12 cellular contexts compared by ENCODE assay signal in the genomic region with DNA sequence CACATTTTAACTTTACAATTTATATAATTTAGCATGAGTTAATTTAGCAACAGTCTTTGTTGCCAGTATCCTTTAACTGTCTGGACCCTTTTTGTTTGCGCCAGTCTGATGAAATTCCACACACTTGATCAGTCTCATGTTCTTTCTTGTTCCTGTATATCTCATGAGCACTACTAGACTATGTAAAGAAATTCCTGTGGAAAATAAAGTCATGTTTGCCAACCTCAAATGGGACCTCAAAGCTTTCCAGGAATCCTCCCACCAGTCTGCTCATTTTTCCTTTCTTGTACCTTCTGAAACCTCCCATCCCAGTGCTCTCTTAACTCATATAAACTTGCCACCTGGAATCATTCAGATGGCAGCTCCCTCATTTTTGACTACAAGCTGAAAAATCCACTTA. TPM values are rescaled to one million over a fixed set of nuclear protein-coding genes. Genes with fewer than 3 reads are reported as not detected.
DNase-seq lines count a peak whose midpoint lies in the region; ATAC-seq and TF ChIP-seq lines count a peak whose summit lies in the region.
"Had no signal": no experiment of that assay in that cellular context is flagged by ENCODE, and none has a peak within 500 bp of the region (broad histone marks: within the 10 kb centered on the region; RNA-seq: fewer than 3 reads in every experiment).

No MANE protein-coding gene starts in this region.

- POLR2A ChIA-PET in activated CD4-positive, alpha-beta memory T cell treated with anti-CD3 and anti-CD28 coated beads for 36 hours (lab: Charles Lee), result interaction anchor here (0.6 to 1.3 kb wide), 3 partner anchors 8 to 316 kb away, joined by 3 to 6 read pairs (median 3); a partner anchor contains a TSS

- peak overlapping the region; percentile 34 for H3K27ac Mint-ChIP-seq in activated T-cell treated with anti-CD3 and anti-CD28 coated beads, Interleukin-2, amount 50 U/mL, for 72 hours
- peak overlapping the region; percentile 50 for H3K27ac Mint-ChIP-seq in activated CD4-positive, alpha-beta memory T cell treated with anti-CD3 and anti-CD28 coated beads for 36 hours
- H3K27ac Mint-ChIP-seq in stimulated activated naive CD8-positive, alpha-beta T cell treated with anti-CD3 and anti-CD28 coated beads, Interleukin-15, amount 100 ng/mL, for 72 hours, result peak overlapping the region; percentile 35 to 36

- CTCF ChIA-PET in activated CD4-positive, alpha-beta memory T cell treated with anti-CD3 and anti-CD28 coated beads for 36 hours (lab: Charles Lee), result interaction anchor here (1.0 to 1.6 kb wide), 6 partner anchors 8 to 356 kb away, joined by 3 to 8 read pairs (median 3); a partner anchor contains a TSS

- peaks cover 0 to 8% (median 0%) of the 10 kb centered on the region in 3 donors for H3K36me3 ChIP-seq in esophagus squamous epithelium
- H3K36me3 ChIP-seq: tibial artery had no signal

- H3K4me3 Mint-ChIP-seq in activated T-cell treated with anti-CD3 and anti-CD28 coated beads, Interleukin-2, amount 50 U/mL, for 72 hours, result peak overlapping the region; percentile 68 to 74
- H3K4me3 Mint-ChIP-seq in activated CD4-positive, alpha-beta memory T cell treated with anti-CD3 and anti-CD28 coated beads for 36 hours, result peak overlapping the region; percentile 20
- H3K4me3 Mint-ChIP-seq in stimulated activated naive CD8-positive, alpha-beta T cell treated with anti-CD3 and anti-CD28 coated beads, Interleukin-15, amount 100 ng/mL, for 72 hours, result peak overlapping the region; percentile 36 to 55

- no peaks in the 10 kb centered on the region for H3K9me3 Mint-ChIP-seq in activated T-cell treated with anti-CD3 and anti-CD28 coated beads, Interleukin-2, amount 50 U/mL, for 72 hours
- no peaks in the 10 kb centered on the region for H3K9me3 Mint-ChIP-seq in activated CD4-positive, alpha-beta memory T cell treated with anti-CD3 and anti-CD28 coated beads for 36 hours
- no peaks in the 10 kb centered on the region for H3K9me3 Mint-ChIP-seq in stimulated activated naive CD8-positive, alpha-beta T cell treated with anti-CD3 and anti-CD28 coated beads, Interleukin-15, amount 100 ng/mL, for 72 hours
- H3K9me3 Mint-ChIP-seq: activated naive CD4-positive, alpha-beta T cell treated with anti-CD3 and anti-CD28 coated beads, Interleukin-2, amount 50 U/mL, for 72 hours had no signal

- no peak overlapping the region for H3K27ac ChIP-seq in esophagus squamous epithelium
- H3K27ac ChIP-seq: tibial artery had no signal

- H3K36me3 Mint-ChIP-seq in activated T-cell treated with anti-CD3 and anti-CD28 coated beads, Interleukin-2, amount 50 U/mL, for 72 hours (ENCODE audit: insufficient read depth in 2 of 2), result no peaks in the 10 kb centered on the region
- peaks cover 4% of the 10 kb centered on the region for H3K36me3 Mint-ChIP-seq in activated CD4-positive, alpha-beta memory T cell treated with anti-CD3 and anti-CD28 coated beads for 36 hours
- H3K36me3 Mint-ChIP-seq: activated naive CD4-positive, alpha-beta T cell treated with anti-CD3 and anti-CD28 coated beads, Interleukin-2, amount 50 U/mL, for 72 hours had no signal

- peaks cover 55% of the 10 kb centered on the region for H3K4me1 Mint-ChIP-seq in activated T-cell treated with anti-CD3 and anti-CD28 coated beads, Interleukin-2, amount 50 U/mL, for 72 hours (ENCODE audit: low read depth)
- peaks cover 56% of the 10 kb centered on the region for H3K4me1 Mint-ChIP-seq in activated CD4-positive, alpha-beta memory T cell treated with anti-CD3 and anti-CD28 coated beads for 36 hours (ENCODE audit: low read depth)
- peaks cover 52% of the 10 kb centered on the region for H3K4me1 Mint-ChIP-seq in stimulated activated naive CD8-positive, alpha-beta T cell treated with anti-CD3 and anti-CD28 coated beads, Interleukin-15, amount 100 ng/mL, for 72 hours

- DNase-seq in activated T-cell treated with anti-CD3 and anti-CD28 coated beads, Interleukin-2, amount 50 U/mL, for 72 hours, result no peak
- DNase-seq in activated T-cell treated with anti-CD3 and anti-CD28 coated beads, Interleukin-2, amount 50 U/mL, for 1 hour, result no peak
- no peak for DNase-seq in activated CD4-positive, alpha-beta memory T cell treated with anti-CD3 and anti-CD28 coated beads for 36 hours
- peak; percentile 10 for DNase-seq in fibroblast of villous mesenchyme (ENCODE audit: low read depth)
- no peak for DNase-seq in stimulated activated naive CD8-positive, alpha-beta T cell treated with anti-CD3 and anti-CD28 coated beads, Interleukin-15, amount 100 ng/mL, for 72 hours
- no peak for DNase-seq in esophagus squamous epithelium (lab: John Stamatoyannopoulos, UW)
- DNase-seq: NCI-H446, SHP77, tibial artery had no signal

- H3K9me3 ChIP-seq in esophagus squamous epithelium, result no peaks in the 10 kb centered on the region
- H3K9me3 ChIP-seq: tibial artery had no signal

- no peak for TF ChIP-seq POLR2A in esophagus squamous epithelium (IDR thresholded peaks at IDR 0.05)

- no peak for TF ChIP-seq CTCF in fibroblast of villous mesenchyme (IDR thresholded peaks at IDR 0.05; ENCODE audit: insufficient read depth, low read depth, low read length)
- TF ChIP-seq CTCF in esophagus squamous epithelium (IDR thresholded peaks at IDR 0.05), result no peak

- intact Hi-C loops in activated CD4-positive, alpha-beta memory T cell treated with anti-CD3 and anti-CD28 coated beads for 36 hours (cut with micrococcal nuclease), result loop anchor here (1.0 to 2.0 kb wide), 6 partner anchors 16 to 318 kb away; no protein-coding TSS in a partner anchor
- intact Hi-C loops in esophagus squamous epithelium (cut with DNase I), result loop anchor here (10.0 kb wide), 1 partner anchor 256 kb away; no protein-coding TSS in a partner anchor

- no peak overlapping the region for H3K4me3 ChIP-seq in fibroblast of villous mesenchyme (ENCODE audit: low read depth, low read length)
- no peak overlapping the region for H3K4me3 ChIP-seq in esophagus squamous epithelium
- H3K4me3 ChIP-seq: tibial artery had no signal

- no peaks in the 10 kb centered on the region for H3K27me3 ChIP-seq in esophagus squamous epithelium
- H3K27me3 ChIP-seq: tibial artery had no signal

- no peaks in the 10 kb centered on the region for H3K27me3 Mint-ChIP-seq in activated T-cell treated with anti-CD3 and anti-CD28 coated beads, Interleukin-2, amount 50 U/mL, for 72 hours (ENCODE audit: low read depth)
- no peaks in the 10 kb centered on the region for H3K27me3 Mint-ChIP-seq in activated CD4-positive, alpha-beta memory T cell treated with anti-CD3 and anti-CD28 coated beads for 36 hours
- no peaks in the 10 kb centered on the region for H3K27me3 Mint-ChIP-seq in stimulated activated naive CD8-positive, alpha-beta T cell treated with anti-CD3 and anti-CD28 coated beads, Interleukin-15, amount 100 ng/mL, for 72 hours

- no peak for ATAC-seq in activated T-cell treated with anti-CD3 and anti-CD28 coated beads, Interleukin-2, amount 50 U/mL, for 72 hours (replicated peaks in 1 of 2)
- no peak for ATAC-seq in stimulated activated naive CD8-positive, alpha-beta T cell treated with anti-CD3 and anti-CD28 coated beads, Interleukin-15, amount 100 ng/mL, for 72 hours
- ATAC-seq in GM19452 (IDR thresholded peaks at IDR 0.05; ENCODE audit: unreplicated experiment), result no peak
- no peak for ATAC-seq in HG03460 (IDR thresholded peaks at IDR 0.05; ENCODE audit: unreplicated experiment)

- WGBS in esophagus squamous epithelium, 2 donors, result 68 to 82% methylated on average over 1 of the region's 1 CpG

- H3K4me1 ChIP-seq in esophagus squamous epithelium, result peaks cover 0 to 66% (median 5%) of the 10 kb centered on the region in 3 donors

RNA-seq across cellular contexts. Expression of a gene that starts 8.0 kb away (rescaled TPM):
- 10 to 100 TPM; 34.8 to 43.6 TPM for total RNA-seq in activated T-cell treated with anti-CD3 and anti-CD28 coated beads, Interleukin-2, amount 50 U/mL, for 72 hours
- total RNA-seq in activated CD4-positive, alpha-beta memory T cell treated with anti-CD3 and anti-CD28 coated beads for 36 hours, result 10 to 100 TPM; 24.2 to 26.9 TPM
- 49.6 and 54.8 TPM in 2 replicates for total RNA-seq in fibroblast of villous mesenchyme
- 10 to 100 TPM; 25.9 to 50.9 (median 30.9) TPM for total RNA-seq in esophagus squamous epithelium

Comparison
In these comparisons a context has a peak if more than half of its experiments do, and no peak if none do; other contexts are left out.
1. H3K4me3 Mint-ChIP-seq: peak in every context shown above with its lines; median percentile 71 in activated T-cell treated with anti-CD3 and anti-CD28 coated beads, Interleukin-2, amount 50 U/mL, for 72 hours; 46 in stimulated activated naive CD8-positive, alpha-beta T cell treated with anti-CD3 and anti-CD28 coated beads, Interleukin-15, amount 100 ng/mL, for 72 hours; 20 in activated CD4-positive, alpha-beta memory T cell treated with anti-CD3 and anti-CD28 coated beads for 36 hours.